12 cellular contexts compared by ENCODE assay signal in genomic region chr1:82464362-82464931, GRCh38.
DNase-seq lines count a peak whose midpoint lies in the region; ATAC-seq and TF ChIP-seq lines count a peak whose summit lies in the region.
"Had no signal": no experiment of that assay in that cellular context is flagged by ENCODE, and none has a peak within 500 bp of the region (broad histone marks: within the 10 kb centered on the region; RNA-seq: fewer than 3 reads in every experiment).

No MANE protein-coding gene starts in this region.

- no peak overlapping the region for H2BK15ac ChIP-seq in mesenchymal stem cell (ENCODE audit: low read depth, poor library complexity, severe bottlenecking)

- H4K8ac ChIP-seq in mesenchymal stem cell (ENCODE audit: low read length) = no peak overlapping the region

- H3K4me3 ChIP-seq in astrocyte of the spinal cord (ENCODE audit: low read depth, low read length) (no peak overlapping the region), mesenchymal stem cell (ENCODE audit: insufficient read depth in 1 of 2, low read depth in 1 of 2, low read length in 2 of 2) (no peak overlapping the region), endodermal cell (ENCODE audit: low read length) (no peak overlapping the region)
- H3K4me3 ChIP-seq: BLaER1 had no signal

- no peak overlapping the region for H3K14ac ChIP-seq in mesenchymal stem cell (ENCODE audit: low read length in 2 of 2)

- 0% methylated on average over 1 of the region's 3 CpGs for WGBS in mesenchymal stem cell
- 71 to 79% methylated on average over 2 to 3 of the region's 3 CpGs for WGBS in endodermal cell (ENCODE audit: insufficient coverage in 1 of 2, insufficient read length in 1 of 2), 2 experiments

- DNase-seq in COLO829 (ENCODE audit: low spot score) (peak; percentile 8), NCI-H1092 treated with DMSO at 0.1 percent for 48 hours (lab: John Stamatoyannopoulos, UW) (peak; percentile 79), astrocyte of the spinal cord (ENCODE audit: low read depth, low spot score) (peak; percentile 71), mesenchymal stem cell (peak; percentile 78), SK-N-DZ (ENCODE audit: low spot score) (no peak), endodermal cell (no peak)
- DNase-seq: activated CD4-positive, alpha-beta T cell treated with anti-CD3 and anti-CD28 coated beads, Interleukin-2, amount 50 U/mL, for 48 hours had no signal

- no peak overlapping the region for H3K4me2 ChIP-seq in mesenchymal stem cell (ENCODE audit: low read length, poor library complexity, severe bottlenecking)
- H3K4me2 ChIP-seq: BLaER1 had no signal

- H3K9me3 ChIP-seq in mesenchymal stem cell (ENCODE audit: control insufficient read depth, low read length) (no peaks in the 10 kb centered on the region), endodermal cell (ENCODE audit: control insufficient read depth, low read length) (no peaks in the 10 kb centered on the region)
- H3K9me3 ChIP-seq: BLaER1 had no signal

- in situ Hi-C loops in astrocyte of the spinal cord (cut with HindIII; ENCODE audit: low sequenced_read_pairs) = no loop called here

- H3K27me3 Mint-ChIP-seq in endodermal cell (ENCODE audit: insufficient read depth) = peaks cover 63% of the 10 kb centered on the region
- H3K27me3 Mint-ChIP-seq: brain had no signal

- no peaks in the 10 kb centered on the region for H3K36me3 Mint-ChIP-seq in endodermal cell (ENCODE audit: low read depth)
- H3K36me3 Mint-ChIP-seq: brain had no signal

- H3K36me3 ChIP-seq in mesenchymal stem cell (ENCODE audit: control insufficient read depth in 1 of 2, insufficient read depth in 2 of 2, low read depth in 1 of 2, low read length in 2 of 2) (no peaks in the 10 kb centered on the region), endodermal cell (ENCODE audit: control insufficient read depth, insufficient read depth, low read length) (no peaks in the 10 kb centered on the region)
- H3K36me3 ChIP-seq: BLaER1 had no signal

- no peak overlapping the region for H3K27ac Mint-ChIP-seq in endodermal cell

- no peak overlapping the region for H2AFZ ChIP-seq in mesenchymal stem cell (ENCODE audit: low read depth, low read length)

- ATAC-seq in HG03196 (IDR thresholded peaks at IDR 0.05; ENCODE audit: unreplicated experiment) (no peak), HG03135 (IDR thresholded peaks at IDR 0.05; ENCODE audit: unreplicated experiment) (no peak)

- no peaks in the 10 kb centered on the region for H3K9me3 Mint-ChIP-seq in endodermal cell
- H3K9me3 Mint-ChIP-seq: brain had no signal

- no peak overlapping the region for H3K18ac ChIP-seq in mesenchymal stem cell (ENCODE audit: low read depth in 1 of 2, low read length in 2 of 2)

- no peak overlapping the region for H2BK12ac ChIP-seq in mesenchymal stem cell (ENCODE audit: low read length in 2 of 2)

- TF ChIP-seq CTCF in astrocyte of the spinal cord (IDR thresholded peaks at IDR 0.05; ENCODE audit: low read depth, low read length) (no peak), endodermal cell (conservative IDR thresholded peaks at IDR 0.05) (no peak)

- H3K4ac ChIP-seq in mesenchymal stem cell (ENCODE audit: low read depth in 1 of 2, low read length in 2 of 2) = no peak overlapping the region

- no peak overlapping the region for H2BK5ac ChIP-seq in mesenchymal stem cell (ENCODE audit: low read depth, low read length, poor library complexity, severe bottlenecking)

- no peaks in the 10 kb centered on the region for H3K79me1 ChIP-seq in mesenchymal stem cell (replicated peaks; ENCODE audit: low read length, poor library complexity, severe bottlenecking)

- H3K27ac ChIP-seq in mesenchymal stem cell (ENCODE audit: low read length, poor library complexity, severe bottlenecking) (no peak overlapping the region), endodermal cell (ENCODE audit: low read depth, low read length) (no peak overlapping the region)
- H3K27ac ChIP-seq: BLaER1, parathyroid adenoma had no signal

- H3K9ac ChIP-seq in mesenchymal stem cell (ENCODE audit: low read length) = no peak overlapping the region
- H3K9ac ChIP-seq in endodermal cell (ENCODE audit: extremely low read depth, low read length, poor library complexity, severe bottlenecking) = no peak overlapping the region
- H3K9ac ChIP-seq: BLaER1, parathyroid adenoma had no signal

- peaks cover 11% of the 10 kb centered on the region for H3K4me1 Mint-ChIP-seq in endodermal cell

- H3K27me3 ChIP-seq in mesenchymal stem cell (ENCODE audit: control insufficient read depth in 1 of 2, insufficient read depth in 1 of 2, low read length in 2 of 2) (no peaks in the 10 kb centered on the region), endodermal cell (ENCODE audit: control insufficient read depth, insufficient read depth, low read length, poor library complexity, severe bottlenecking) (peaks cover 6% of the 10 kb centered on the region)
- H3K27me3 ChIP-seq: BLaER1 had no signal

- no peak overlapping the region for H3K4me3 Mint-ChIP-seq in endodermal cell

- H3K4me1 ChIP-seq in mesenchymal stem cell (ENCODE audit: control insufficient read depth, insufficient read depth, low read depth, low read length) (no peaks in the 10 kb centered on the region), endodermal cell (ENCODE audit: control insufficient read depth, insufficient read depth, low read length) (no peaks in the 10 kb centered on the region)
- H3K4me1 ChIP-seq: BLaER1 had no signal

- no peak overlapping the region for H2BK120ac ChIP-seq in mesenchymal stem cell (ENCODE audit: low read depth, low read length)

- H3K23ac ChIP-seq in mesenchymal stem cell (ENCODE audit: low read length in 2 of 2) = no peak overlapping the region

- H4K91ac ChIP-seq in mesenchymal stem cell (ENCODE audit: low read length) = no peak overlapping the region

- H2AK5ac ChIP-seq in mesenchymal stem cell (ENCODE audit: low read length, severe bottlenecking) = no peak overlapping the region

Comparison
In these comparisons a context has a peak if more than half of its experiments do, and no peak if none do; other contexts are left out.
1. DNase-seq: peak in COLO829 (single experiment), NCI-H1092 treated with DMSO at 0.1 percent for 48 hours (single experiment), astrocyte of the spinal cord (single experiment) and mesenchymal stem cell (single experiment); none in SK-N-DZ (single experiment) and endodermal cell (single experiment).